16 cellular contexts compared by ENCODE assay signal in the genomic region with DNA sequence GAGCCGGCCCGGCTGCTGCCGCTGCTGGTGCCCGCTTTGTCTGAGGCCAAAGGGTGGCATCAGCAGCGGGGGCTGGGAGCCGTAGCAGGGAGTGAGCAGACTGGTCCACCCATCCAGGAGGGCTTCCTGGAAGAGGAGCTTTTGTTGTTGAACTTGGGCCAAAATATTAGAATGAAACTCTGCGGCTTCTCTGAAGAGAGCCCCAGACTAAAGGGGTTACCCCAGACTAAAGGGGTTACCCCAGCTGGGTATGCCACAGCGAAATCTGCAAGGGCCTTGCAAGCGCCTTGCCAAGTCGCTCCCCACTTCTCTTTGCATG.
"Had no signal": no experiment of that assay in that cellular context is flagged by ENCODE, and none has a peak within 500 bp of the region (broad histone marks: within the 10 kb centered on the region; RNA-seq: fewer than 3 reads in every experiment).

No MANE protein-coding gene starts in this region.

- ATAC-seq: activated CD8-positive, alpha-beta memory T cell treated with anti-CD3 and anti-CD28 coated beads, Interleukin-2, amount 10 ng/mL, durations not matched to agents 7 days and 5 days; activated naive CD4-positive, alpha-beta T cell treated with anti-CD3 and anti-CD28 coated beads, Interleukin-2, amount 50 U/mL, for 72 hours; activated T-cell treated with anti-CD3 and anti-CD28 coated beads, Interleukin-2, amount 50 U/mL, for 4 hours; naive thymus-derived CD8-positive, alpha-beta T cell; T-helper 17 cell had no signal

- H3K9me3 Mint-ChIP-seq: activated naive CD4-positive, alpha-beta T cell treated with anti-CD3 and anti-CD28 coated beads, Interleukin-2, amount 50 U/mL, for 72 hours; activated T-cell treated with anti-CD3 and anti-CD28 coated beads, Interleukin-2, amount 50 U/mL, for 4 hours; naive thymus-derived CD8-positive, alpha-beta T cell; type B pancreatic cell had no signal

- H3K27ac Mint-ChIP-seq: activated CD8-positive, alpha-beta memory T cell treated with anti-CD3 and anti-CD28 coated beads, Interleukin-2, amount 10 ng/mL, durations not matched to agents 7 days and 5 days; naive thymus-derived CD8-positive, alpha-beta T cell; T-helper 17 cell; type B pancreatic cell had no signal

- H3K4me1 Mint-ChIP-seq: activated CD8-positive, alpha-beta memory T cell treated with anti-CD3 and anti-CD28 coated beads, Interleukin-2, amount 10 ng/mL, durations not matched to agents 7 days and 5 days had no signal

- H3K27ac ChIP-seq: brain microvascular endothelial cell, esophagus muscularis mucosa had no signal

- H3K36me3 ChIP-seq: brain microvascular endothelial cell, esophagus muscularis mucosa had no signal

- H3K4me3 ChIP-seq: esophagus muscularis mucosa, mucosa of descending colon had no signal

- H3K27me3 Mint-ChIP-seq: activated CD8-positive, alpha-beta memory T cell treated with anti-CD3 and anti-CD28 coated beads, Interleukin-2, amount 10 ng/mL, durations not matched to agents 7 days and 5 days; naive thymus-derived CD8-positive, alpha-beta T cell had no signal

- H3K36me3 Mint-ChIP-seq: activated CD8-positive, alpha-beta memory T cell treated with anti-CD3 and anti-CD28 coated beads, Interleukin-2, amount 10 ng/mL, durations not matched to agents 7 days and 5 days; activated naive CD4-positive, alpha-beta T cell treated with anti-CD3 and anti-CD28 coated beads, Interleukin-2, amount 50 U/mL, for 72 hours; naive thymus-derived CD8-positive, alpha-beta T cell; type B pancreatic cell had no signal

- H3K4me3 Mint-ChIP-seq: activated CD8-positive, alpha-beta memory T cell treated with anti-CD3 and anti-CD28 coated beads, Interleukin-2, amount 10 ng/mL, durations not matched to agents 7 days and 5 days; activated T-cell treated with anti-CD3 and anti-CD28 coated beads, Interleukin-2, amount 50 U/mL, for 4 hours; naive thymus-derived CD8-positive, alpha-beta T cell; T-helper 17 cell; type B pancreatic cell had no signal

- H3K27me3 ChIP-seq: esophagus muscularis mucosa had no signal

- DNase-seq: activated CD4-positive, alpha-beta T cell treated with anti-CD3 and anti-CD28 coated beads, Interleukin-2, amount 50 U/mL, for 4 hours; activated CD8-positive, alpha-beta memory T cell treated with anti-CD3 and anti-CD28 coated beads, Interleukin-2, amount 10 ng/mL, durations not matched to agents 7 days and 5 days; activated effector memory CD4-positive, alpha-beta T cell treated with anti-CD3 and anti-CD28 coated beads, Interleukin-2, amount 50 U/mL, for 16 hours; activated T-cell treated with anti-CD3 and anti-CD28 coated beads, Interleukin-2, amount 50 U/mL, for 4 hours; amniotic stem cell; brain microvascular endothelial cell; cerebellar nuclear complex; mammary epithelial cell; naive thymus-derived CD8-positive, alpha-beta T cell; stimulated activated CD4-positive, alpha-beta T cell treated with anti-CD3 and anti-CD28 coated beads, Interleukin-12 subunit alpha, Interleukin-12 subunit beta, amount 100 ng/mL, for 4 hours; stimulated activated naive CD4-positive, alpha-beta T cell; T-helper 17 cell had no signal

- H3K9me3 ChIP-seq: esophagus muscularis mucosa, mucosa of descending colon had no signal
